ENCODE assay signal across 13 cellular contexts in genomic region chr13:76758257-76758656, GRCh38.
"Had no signal": no experiment of that assay in that cellular context is flagged by ENCODE, and none has a peak within 500 bp of the region (broad histone marks: within the 10 kb centered on the region; RNA-seq: fewer than 3 reads in every experiment).

No MANE protein-coding gene starts in this region.

- H3K36me3 ChIP-seq: ascending aorta, lower lobe of right lung, pancreas, SJCRH30, transverse colon had no signal

- H3K27ac ChIP-seq: ascending aorta, dorsolateral prefrontal cortex, lower lobe of right lung, pancreas, SJCRH30, transverse colon had no signal

- H3K4me3 ChIP-seq: ascending aorta, dorsolateral prefrontal cortex, lower lobe of right lung, pancreas, SJCRH30, transverse colon had no signal

- H3K4me1 ChIP-seq: ascending aorta, pancreas, SJCRH30, transverse colon had no signal

- ATAC-seq: lower lobe of right lung; naive thymus-derived CD4-positive, alpha-beta T cell; stimulated activated naive B cell treated with anti-CD40 and anti-IgM and Interleukin-4, amounts not matched to agents 10 μg/mL and 1 μg/mL and 100 μg/mL, for 72 hours had no signal

- H3K9me3 ChIP-seq: ascending aorta, lower lobe of right lung, pancreas, SJCRH30, transverse colon had no signal

- H3K27me3 ChIP-seq: ascending aorta, dorsolateral prefrontal cortex, pancreas, SJCRH30, transverse colon had no signal

- DNase-seq: activated naive CD4-positive, alpha-beta T cell treated with Interleukin-2 at 50 U/mL for 16 hours; dorsolateral prefrontal cortex; glutamatergic neuron; hypothalamus; lower lobe of right lung; naive thymus-derived CD4-positive, alpha-beta T cell; pancreas; stimulated activated CD4-positive, alpha-beta T cell treated with anti-CD3 and anti-CD28 coated beads, Interleukin-15, amount 100 ng/mL, for 24 hours; stimulated activated CD4-positive, alpha-beta T cell treated with anti-CD3 and anti-CD28 coated beads, Interleukin-4, amount 100 ng/mL, for 1 hour; stimulated activated naive B cell treated with anti-CD40 and anti-IgM and Interleukin-4, amounts not matched to agents 10 μg/mL and 1 μg/mL and 100 μg/mL, for 72 hours; transverse colon had no signal
